8 cellular contexts compared by ENCODE assay signal in genomic region chr2:237572021-237572741, GRCh38. TPM values are rescaled to one million over a fixed set of nuclear protein-coding genes. Genes with fewer than 3 reads are reported as not detected.
DNase-seq lines count a peak whose midpoint lies in the region; ATAC-seq and TF ChIP-seq lines count a peak whose summit lies in the region.

No MANE protein-coding gene starts in this region.

- no peak for TF ChIP-seq POLR2A in GM18505 (IDR thresholded peaks at IDR 0.05; ENCODE audit: borderline replicate concordance, extremely low read depth, insufficient read depth, insufficient read length)

- ATAC-seq in GM18505 (IDR thresholded peaks at IDR 0.05; ENCODE audit: unreplicated experiment) (peak; percentile 79), HG03108 (IDR thresholded peaks at IDR 0.05; ENCODE audit: unreplicated experiment) (peak; percentile 92), left lobe of liver (peak; percentile 90)

- DNase-seq in A172 (ENCODE audit: low spot score) (peak; percentile 82), NCI-H345 (lab: John Stamatoyannopoulos, UW) (peak; percentile 87), cerebellum (ENCODE audit: low spot score) (peak; percentile 81), left lobe of liver (ENCODE audit: low spot score) (peak; percentile 90)
- peak; percentile 81 for DNase-seq in activated CD4-positive, alpha-beta T cell treated with anti-CD3 and anti-CD28 coated beads for 1 hour
- peak; percentile 94 for DNase-seq in stimulated activated CD4-positive, alpha-beta T cell treated with anti-CD3 and anti-CD28 coated beads, Interleukin-2, amount 100 ng/mL, for 24 hours

RNA-seq across cellular contexts. Expression of gene PRLH, which starts 5.8 kb away (rescaled TPM):
- total RNA-seq in A172 (2014; rRNA removed; shearing (Covaris generic)) = not detected in 2 replicates
- total RNA-seq in cerebellum = not detected
- not detected for total RNA-seq in left lobe of liver

RNA-seq across cellular contexts. Expression of gene RAB17, which starts 18.4 kb away (rescaled TPM):
- 1.6 and 4.1 TPM in 2 replicates for total RNA-seq in A172 (2014; rRNA removed; shearing (Covaris generic))
- total RNA-seq in cerebellum = 0.36 TPM
- total RNA-seq in left lobe of liver = 88.5 TPM

RNA-seq across cellular contexts. Expression of gene LRRFIP1, which starts 55.2 kb away (rescaled TPM):
- 62.0 and 73.3 TPM in 2 replicates for total RNA-seq in A172 (2014; rRNA removed; shearing (Covaris generic))
- total RNA-seq in cerebellum (33.8 TPM), left lobe of liver (33.6 TPM)

Comparison
In these comparisons a context has a peak if more than half of its experiments do, and no peak if none do; other contexts are left out.
1. Peak in every context shown above with its lines: DNase-seq and ATAC-seq.
2. RNA of gene RAB17, which starts 18.4 kb away (total RNA-seq): 88.5 TPM in left lobe of liver (single experiment); 1.6 to 4.1 TPM in A172 and 0.36 TPM in cerebellum (single experiment); every median in the first group is over 10 times any median in the second.